In genomic region chr7:91940572-91941341, GRCh38 we compare ENCODE assay signal across 8 cellular contexts. TPM values are rescaled to one million over a fixed set of nuclear protein-coding genes. Genes with fewer than 3 reads are reported as not detected.
DNase-seq lines count a peak whose midpoint lies in the region; ATAC-seq, FAIRE-seq and TF ChIP-seq lines count a peak whose summit lies in the region.

TSS of gene AKAP9 (plus strand) at chr7:91940862. CDS start at chr7:91941100, 238 bp downstream.

- in situ Hi-C loops in KBM-7 (cut with MboI; ENCODE audit: low pct_unique_long_range_greater_than_20kb, low sequenced_read_pairs) = no loop called here

- no peaks in the 10 kb centered on the region for H3K9me3 Mint-ChIP-seq in activated T-helper 17 cell treated with anti-CD3 and anti-CD28 coated beads, Interleukin-2, amount 50 U/mL, for 72 hours
- no peaks in the 10 kb centered on the region for H3K9me3 Mint-ChIP-seq in nephron progenitor cell
- no peaks in the 10 kb centered on the region for H3K9me3 Mint-ChIP-seq in stimulated activated naive CD8-positive, alpha-beta T cell treated with anti-CD3 and anti-CD28 coated beads, Interleukin-15, amount 100 ng/mL, for 72 hours

- peak; percentile 98 for ATAC-seq in GM21717 (IDR thresholded peaks at IDR 0.05; ENCODE audit: unreplicated experiment)
- peak; percentile 94 for ATAC-seq in activated T-helper 17 cell treated with anti-CD3 and anti-CD28 coated beads, Interleukin-2, amount 50 U/mL, for 72 hours (replicated peaks)
- peak; percentile 91 for ATAC-seq in stimulated activated naive CD8-positive, alpha-beta T cell treated with anti-CD3 and anti-CD28 coated beads, Interleukin-15, amount 100 ng/mL, for 72 hours

- TF ChIP-seq CTCF in fibroblast of pulmonary artery (IDR thresholded peaks at IDR 0.05; ENCODE audit: low read length, missing control alignments) (no peak), nephron progenitor cell (IDR thresholded peaks at IDR 0.05) (no peak)

- H3K4me3 Mint-ChIP-seq in activated T-helper 17 cell treated with anti-CD3 and anti-CD28 coated beads, Interleukin-2, amount 50 U/mL, for 72 hours = peak within 1 kb of the TSS; percentile 99
- H3K4me3 Mint-ChIP-seq in nephron progenitor cell = peak within 1 kb of the TSS; percentile 96
- peak within 1 kb of the TSS; percentile 91 to 98 for H3K4me3 Mint-ChIP-seq in stimulated activated naive CD8-positive, alpha-beta T cell treated with anti-CD3 and anti-CD28 coated beads, Interleukin-15, amount 100 ng/mL, for 72 hours

- DNase-seq in DMS79 treated with DMSO at 0.1 percent for 48 hours (lab: John Stamatoyannopoulos, UW) = peak; percentile 81
- peak; percentile 88 for DNase-seq in KBM-7
- DNase-seq in RCC 7860 (ENCODE audit: low spot score) = peak; percentile 75
- peak; percentile 73 for DNase-seq in fibroblast of pulmonary artery (ENCODE audit: low read depth)
- DNase-seq in nephron progenitor cell = peak; percentile 86
- peak; percentile 87 to 90 for DNase-seq in stimulated activated naive CD8-positive, alpha-beta T cell treated with anti-CD3 and anti-CD28 coated beads, Interleukin-15, amount 100 ng/mL, for 72 hours

- FAIRE-seq in RCC 7860 (lab: Jason Lieb, UNC) = peak; percentile 43

- no peaks in the 10 kb centered on the region for H3K27me3 Mint-ChIP-seq in activated T-helper 17 cell treated with anti-CD3 and anti-CD28 coated beads, Interleukin-2, amount 50 U/mL, for 72 hours
- H3K27me3 Mint-ChIP-seq in nephron progenitor cell (ENCODE audit: low read depth, poor library complexity) = no peaks in the 10 kb centered on the region
- H3K27me3 Mint-ChIP-seq in stimulated activated naive CD8-positive, alpha-beta T cell treated with anti-CD3 and anti-CD28 coated beads, Interleukin-15, amount 100 ng/mL, for 72 hours = no peaks in the 10 kb centered on the region

- H3K4me3 ChIP-seq in fibroblast of pulmonary artery (replicated peaks; ENCODE audit: low read depth, low read length) = peak within 1 kb of the TSS; percentile 91

- H3K4me1 Mint-ChIP-seq in activated T-helper 17 cell treated with anti-CD3 and anti-CD28 coated beads, Interleukin-2, amount 50 U/mL, for 72 hours = peaks cover 10% of the 10 kb centered on the region
- peaks cover 21% of the 10 kb centered on the region for H3K4me1 Mint-ChIP-seq in nephron progenitor cell
- H3K4me1 Mint-ChIP-seq in stimulated activated naive CD8-positive, alpha-beta T cell treated with anti-CD3 and anti-CD28 coated beads, Interleukin-15, amount 100 ng/mL, for 72 hours = peaks cover 25% of the 10 kb centered on the region

- peaks cover 6% of the 10 kb centered on the region for H3K36me3 Mint-ChIP-seq in activated T-helper 17 cell treated with anti-CD3 and anti-CD28 coated beads, Interleukin-2, amount 50 U/mL, for 72 hours (ENCODE audit: low read depth)
- H3K36me3 Mint-ChIP-seq in nephron progenitor cell (ENCODE audit: low read depth) = no peaks in the 10 kb centered on the region

- peak within 1 kb of the TSS; percentile 96 for H3K27ac Mint-ChIP-seq in activated T-helper 17 cell treated with anti-CD3 and anti-CD28 coated beads, Interleukin-2, amount 50 U/mL, for 72 hours
- H3K27ac Mint-ChIP-seq in nephron progenitor cell = peak within 1 kb of the TSS; percentile 97
- H3K27ac Mint-ChIP-seq in stimulated activated naive CD8-positive, alpha-beta T cell treated with anti-CD3 and anti-CD28 coated beads, Interleukin-15, amount 100 ng/mL, for 72 hours = peak within 1 kb of the TSS; percentile 97 to 100

RNA-seq across cellular contexts. Expression of gene AKAP9, which starts in this region (rescaled TPM):
- 10 to 100 TPM; 33.1 to 41.6 TPM for total RNA-seq in activated T-helper 17 cell treated with anti-CD3 and anti-CD28 coated beads, Interleukin-2, amount 50 U/mL, for 72 hours

Comparison
In these comparisons a context has a peak if more than half of its experiments do, and no peak if none do; other contexts are left out.
1. Peak in every context shown above with its lines: DNase-seq, ATAC-seq and H3K4me3 ChIP-seq.